11 cellular contexts compared by ENCODE assay signal in the genomic region with DNA sequence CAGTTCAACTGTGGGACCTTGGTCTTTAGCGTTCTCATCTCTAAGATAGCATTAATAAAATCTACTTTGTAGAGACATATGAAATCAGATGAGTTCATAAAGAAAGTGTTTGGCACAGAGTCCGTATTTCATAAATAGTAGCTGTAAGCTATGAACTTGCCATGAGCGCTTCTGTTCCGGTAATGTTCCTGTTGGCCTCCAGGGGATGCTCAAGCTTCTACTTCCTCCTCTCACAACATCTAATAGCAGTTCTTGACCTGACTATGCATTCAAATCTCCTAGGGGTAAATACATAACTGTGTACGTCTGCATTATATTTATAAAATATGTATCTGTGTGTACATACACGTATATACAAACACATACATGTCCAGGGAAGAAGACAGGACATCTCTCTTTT.
DNase-seq lines count a peak whose midpoint lies in the region; ATAC-seq and TF ChIP-seq lines count a peak whose summit lies in the region.
"Had no signal": no experiment of that assay in that cellular context is flagged by ENCODE, and none has a peak within 500 bp of the region (broad histone marks: within the 10 kb centered on the region; RNA-seq: fewer than 3 reads in every experiment).

No MANE protein-coding gene starts in this region.

- peaks cover 4% of the 10 kb centered on the region; the same call in 1 of the 3 replicates for H3K4me1 Mint-ChIP-seq in GM23338
- H3K4me1 Mint-ChIP-seq: IgD-negative memory B cell had no signal

- H3K27ac ChIP-seq in GM23338 (ENCODE audit: low read depth): no peak overlapping the region
- H3K27ac ChIP-seq: ovary, stomach had no signal

- H3K4me3 Mint-ChIP-seq in GM23338: no peak overlapping the region
- H3K4me3 Mint-ChIP-seq: IgD-negative memory B cell had no signal

- H4K20me1 ChIP-seq in GM23338 (replicated peaks; ENCODE audit: insufficient read depth): no peaks in the 10 kb centered on the region

- DNase-seq in AG09309 (ENCODE audit: low read depth) (no peak), GM23338 (ENCODE audit: low spot score) (peak; percentile 58), OCI-M1 (lab: John Stamatoyannopoulos, UW) (peak; percentile 19), foreskin melanocyte (peak; percentile 4), GF-D8 (lab: John Stamatoyannopoulos, UW) (no peak), GDM1 (lab: John Stamatoyannopoulos, UW) (no peak)
- DNase-seq: ovary, stomach had no signal

- H3K4me3 ChIP-seq in AG09309 (ENCODE audit: control insufficient read depth, low read depth, low read length): no peak overlapping the region
- no peak overlapping the region for H3K4me3 ChIP-seq in GM23338
- H3K4me3 ChIP-seq: ovary, stomach had no signal

- no peaks in the 10 kb centered on the region for H3F3A ChIP-seq in GM23338 (replicated peaks; ENCODE audit: low read depth)

- no peaks in the 10 kb centered on the region for H3K36me3 Mint-ChIP-seq in GM23338 (ENCODE audit: low read depth)
- H3K36me3 Mint-ChIP-seq: IgD-negative memory B cell had no signal

- no peaks in the 10 kb centered on the region for H3K79me2 ChIP-seq in GM23338 (replicated peaks; ENCODE audit: insufficient read depth)

- H3K9me2 ChIP-seq in GM23338 (ENCODE audit: insufficient read depth): peaks cover 7% of the 10 kb centered on the region; the same call in 1 of the 2 replicates

- H2AFZ ChIP-seq in GM23338: no peak overlapping the region

- ATAC-seq in GM23338 (peak; percentile 69), HG03354 (IDR thresholded peaks at IDR 0.05; ENCODE audit: poor library complexity, severe bottlenecking, unreplicated experiment) (no peak), GM19023 (IDR thresholded peaks at IDR 0.05; ENCODE audit: unreplicated experiment) (no peak)

- peaks cover 4% of the 10 kb centered on the region; the same call in 1 of the 2 replicates for H3K4me1 ChIP-seq in GM23338 (ENCODE audit: insufficient read depth)
- H3K4me1 ChIP-seq: stomach had no signal

- no peaks in the 10 kb centered on the region for H3K36me3 ChIP-seq in GM23338 (ENCODE audit: insufficient read depth)
- H3K36me3 ChIP-seq: ovary, stomach had no signal

- TF ChIP-seq CTCF in AG09309 (IDR thresholded peaks at IDR 0.05; ENCODE audit: control insufficient read depth, insufficient read depth, low read depth, low read length, missing control alignments) (peak; percentile 24), GM23338 (conservative IDR thresholded peaks at IDR 0.05; ENCODE audit: low read depth in 2 of 2) (peak; percentile 82 to 83)

- H3K27ac Mint-ChIP-seq in GM23338: no peak overlapping the region
- H3K27ac Mint-ChIP-seq: IgD-negative memory B cell had no signal

- H3K27me3 Mint-ChIP-seq in GM23338 (ENCODE audit: insufficient read depth, low read depth, poor library complexity): peaks cover 2% of the 10 kb centered on the region

- H3K4me2 ChIP-seq in GM23338: no peak overlapping the region

- no peaks in the 10 kb centered on the region for H3K9me3 Mint-ChIP-seq in GM23338

- no peaks in the 10 kb centered on the region for H3K27me3 ChIP-seq in GM23338 (ENCODE audit: insufficient read depth)
- H3K27me3 ChIP-seq: ovary, stomach had no signal

TF ChIP-seq in GM23338, 12 proteins besides CTCF, POLR2A, EP300 and RAD21 (continues in another document):
- TF ChIP-seq POLR2AphosphoS5 (IDR thresholded peaks at IDR 0.05; ENCODE audit: low read depth): no peak
- TF ChIP-seq CREB1 (CRISPR knock-in tag; IDR thresholded peaks at IDR 0.05; ENCODE audit: low read depth): no peak
- TF ChIP-seq NANOG (IDR thresholded peaks at IDR 0.05; ENCODE audit: borderline replicate concordance): no peak
- TF ChIP-seq, protein P1, sequence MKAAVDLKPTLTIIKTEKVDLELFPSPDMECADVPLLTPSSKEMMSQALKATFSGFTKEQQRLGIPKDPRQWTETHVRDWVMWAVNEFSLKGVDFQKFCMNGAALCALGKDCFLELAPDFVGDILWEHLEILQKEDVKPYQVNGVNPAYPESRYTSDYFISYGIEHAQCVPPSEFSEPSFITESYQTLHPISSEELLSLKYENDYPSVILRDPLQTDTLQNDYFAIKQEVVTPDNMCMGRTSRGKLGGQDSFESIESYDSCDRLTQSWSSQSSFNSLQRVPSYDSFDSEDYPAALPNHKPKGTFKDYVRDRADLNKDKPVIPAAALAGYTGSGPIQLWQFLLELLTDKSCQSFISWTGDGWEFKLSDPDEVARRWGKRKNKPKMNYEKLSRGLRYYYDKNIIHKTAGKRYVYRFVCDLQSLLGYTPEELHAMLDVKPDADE (IDR thresholded peaks at IDR 0.05): no peak
- TF ChIP-seq ZNF114 (CRISPR knock-in tag; IDR thresholded peaks at IDR 0.05): no peak
- TF ChIP-seq EZH2phosphoT487 (IDR thresholded peaks at IDR 0.05; ENCODE audit: unreplicated experiment): no peak
- TF ChIP-seq ZNF331 (CRISPR knock-in tag; IDR thresholded peaks at IDR 0.05; ENCODE audit: low read depth): no peak
- TF ChIP-seq, protein P2, sequence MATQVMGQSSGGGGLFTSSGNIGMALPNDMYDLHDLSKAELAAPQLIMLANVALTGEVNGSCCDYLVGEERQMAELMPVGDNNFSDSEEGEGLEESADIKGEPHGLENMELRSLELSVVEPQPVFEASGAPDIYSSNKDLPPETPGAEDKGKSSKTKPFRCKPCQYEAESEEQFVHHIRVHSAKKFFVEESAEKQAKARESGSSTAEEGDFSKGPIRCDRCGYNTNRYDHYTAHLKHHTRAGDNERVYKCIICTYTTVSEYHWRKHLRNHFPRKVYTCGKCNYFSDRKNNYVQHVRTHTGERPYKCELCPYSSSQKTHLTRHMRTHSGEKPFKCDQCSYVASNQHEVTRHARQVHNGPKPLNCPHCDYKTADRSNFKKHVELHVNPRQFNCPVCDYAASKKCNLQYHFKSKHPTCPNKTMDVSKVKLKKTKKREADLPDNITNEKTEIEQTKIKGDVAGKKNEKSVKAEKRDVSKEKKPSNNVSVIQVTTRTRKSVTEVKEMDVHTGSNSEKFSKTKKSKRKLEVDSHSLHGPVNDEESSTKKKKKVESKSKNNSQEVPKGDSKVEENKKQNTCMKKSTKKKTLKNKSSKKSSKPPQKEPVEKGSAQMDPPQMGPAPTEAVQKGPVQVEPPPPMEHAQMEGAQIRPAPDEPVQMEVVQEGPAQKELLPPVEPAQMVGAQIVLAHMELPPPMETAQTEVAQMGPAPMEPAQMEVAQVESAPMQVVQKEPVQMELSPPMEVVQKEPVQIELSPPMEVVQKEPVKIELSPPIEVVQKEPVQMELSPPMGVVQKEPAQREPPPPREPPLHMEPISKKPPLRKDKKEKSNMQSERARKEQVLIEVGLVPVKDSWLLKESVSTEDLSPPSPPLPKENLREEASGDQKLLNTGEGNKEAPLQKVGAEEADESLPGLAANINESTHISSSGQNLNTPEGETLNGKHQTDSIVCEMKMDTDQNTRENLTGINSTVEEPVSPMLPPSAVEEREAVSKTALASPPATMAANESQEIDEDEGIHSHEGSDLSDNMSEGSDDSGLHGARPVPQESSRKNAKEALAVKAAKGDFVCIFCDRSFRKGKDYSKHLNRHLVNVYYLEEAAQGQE (IDR thresholded peaks at IDR 0.05; ENCODE audit: unreplicated experiment): no peak
- TF ChIP-seq STAT1 (IDR thresholded peaks at IDR 0.05; ENCODE audit: unreplicated experiment): no peak

Comparison
In these comparisons a context has a peak if more than half of its experiments do, and no peak if none do; other contexts are left out.
1. DNase-seq: peak in GM23338 (single experiment), OCI-M1 (single experiment) and foreskin melanocyte (single experiment); none in AG09309 (single experiment), GF-D8 (single experiment) and GDM1 (single experiment).